ENCODE assay signal across 2 cellular contexts in the genomic region with DNA sequence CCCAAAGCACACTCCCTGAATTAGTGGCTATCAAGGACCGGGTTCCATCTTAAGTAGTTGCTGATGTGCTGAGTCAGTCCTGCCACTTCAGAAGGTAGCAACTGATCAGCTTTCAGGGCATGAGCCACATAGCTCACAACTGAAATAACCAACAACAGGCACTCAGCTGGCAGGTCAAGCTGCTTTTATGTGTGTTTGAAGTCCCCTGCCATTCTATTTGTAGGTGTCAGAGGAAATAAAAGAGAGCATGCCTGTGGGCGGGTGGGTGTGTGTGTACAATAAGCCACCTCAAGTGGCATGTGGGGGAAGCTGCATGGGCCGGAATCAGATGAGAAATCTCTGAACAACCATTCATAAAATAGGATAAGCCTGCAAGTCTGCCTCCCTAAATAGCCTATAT.
TF ChIP-seq lines count a peak whose summit lies in the region.

No MANE protein-coding gene starts in this region.

TF ChIP-seq in endothelial cell of umbilical vein, 7 proteins besides CTCF, POLR2A, EP300 and RAD21 (continued from another document):
- TF ChIP-seq FOS (IDR thresholded peaks at IDR 0.05; ENCODE audit: borderline replicate concordance, insufficient read depth, low read length) (no peak), JUN (IDR thresholded peaks at IDR 0.05; ENCODE audit: borderline replicate concordance, insufficient read depth, insufficient read length, low read depth) (no peak), MYC (IDR thresholded peaks at IDR 0.05; ENCODE audit: low read depth, low read length) (no peak), EZH2 (IDR thresholded peaks at IDR 0.05; ENCODE audit: borderline replicate concordance, low read depth, low read length, severe bottlenecking) (no peak), GATA2 (IDR thresholded peaks at IDR 0.05; ENCODE audit: insufficient read depth, insufficient read length, low read depth, low read length) (no peak), POLR2AphosphoS5 (IDR thresholded peaks at IDR 0.05; ENCODE audit: insufficient read depth, low read depth, low read length) (no peak)

TF ChIP-seq in HepG2, 621 proteins besides CTCF, POLR2A, EP300 and RAD21 (continued from another document):
- TF ChIP-seq, protein P1, sequence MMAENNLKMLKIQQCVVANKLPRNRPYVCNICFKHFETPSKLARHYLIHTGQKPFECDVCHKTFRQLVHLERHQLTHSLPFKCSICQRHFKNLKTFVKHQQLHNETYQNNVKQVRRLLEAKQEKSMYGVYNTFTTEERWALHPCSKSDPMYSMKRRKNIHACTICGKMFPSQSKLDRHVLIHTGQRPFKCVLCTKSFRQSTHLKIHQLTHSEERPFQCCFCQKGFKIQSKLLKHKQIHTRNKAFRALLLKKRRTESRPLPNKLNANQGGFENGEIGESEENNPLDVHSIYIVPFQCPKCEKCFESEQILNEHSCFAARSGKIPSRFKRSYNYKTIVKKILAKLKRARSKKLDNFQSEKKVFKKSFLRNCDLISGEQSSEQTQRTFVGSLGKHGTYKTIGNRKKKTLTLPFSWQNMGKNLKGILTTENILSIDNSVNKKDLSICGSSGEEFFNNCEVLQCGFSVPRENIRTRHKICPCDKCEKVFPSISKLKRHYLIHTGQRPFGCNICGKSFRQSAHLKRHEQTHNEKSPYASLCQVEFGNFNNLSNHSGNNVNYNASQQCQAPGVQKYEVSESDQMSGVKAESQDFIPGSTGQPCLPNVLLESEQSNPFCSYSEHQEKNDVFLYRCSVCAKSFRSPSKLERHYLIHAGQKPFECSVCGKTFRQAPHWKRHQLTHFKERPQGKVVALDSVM (CRISPR knock-in tag; IDR thresholded peaks at IDR 0.05) = no peak
- TF ChIP-seq, protein P2, sequence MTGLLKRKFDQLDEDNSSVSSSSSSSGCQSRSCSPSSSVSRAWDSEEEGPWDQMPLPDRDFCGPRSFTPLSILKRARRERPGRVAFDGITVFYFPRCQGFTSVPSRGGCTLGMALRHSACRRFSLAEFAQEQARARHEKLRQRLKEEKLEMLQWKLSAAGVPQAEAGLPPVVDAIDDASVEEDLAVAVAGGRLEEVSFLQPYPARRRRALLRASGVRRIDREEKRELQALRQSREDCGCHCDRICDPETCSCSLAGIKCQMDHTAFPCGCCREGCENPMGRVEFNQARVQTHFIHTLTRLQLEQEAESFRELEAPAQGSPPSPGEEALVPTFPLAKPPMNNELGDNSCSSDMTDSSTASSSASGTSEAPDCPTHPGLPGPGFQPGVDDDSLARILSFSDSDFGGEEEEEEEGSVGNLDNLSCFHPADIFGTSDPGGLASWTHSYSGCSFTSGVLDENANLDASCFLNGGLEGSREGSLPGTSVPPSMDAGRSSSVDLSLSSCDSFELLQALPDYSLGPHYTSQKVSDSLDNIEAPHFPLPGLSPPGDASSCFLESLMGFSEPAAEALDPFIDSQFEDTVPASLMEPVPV (CRISPR knock-in tag; IDR thresholded peaks at IDR 0.05) = no peak
